31 cellular contexts compared by ENCODE assay signal in the genomic region with DNA sequence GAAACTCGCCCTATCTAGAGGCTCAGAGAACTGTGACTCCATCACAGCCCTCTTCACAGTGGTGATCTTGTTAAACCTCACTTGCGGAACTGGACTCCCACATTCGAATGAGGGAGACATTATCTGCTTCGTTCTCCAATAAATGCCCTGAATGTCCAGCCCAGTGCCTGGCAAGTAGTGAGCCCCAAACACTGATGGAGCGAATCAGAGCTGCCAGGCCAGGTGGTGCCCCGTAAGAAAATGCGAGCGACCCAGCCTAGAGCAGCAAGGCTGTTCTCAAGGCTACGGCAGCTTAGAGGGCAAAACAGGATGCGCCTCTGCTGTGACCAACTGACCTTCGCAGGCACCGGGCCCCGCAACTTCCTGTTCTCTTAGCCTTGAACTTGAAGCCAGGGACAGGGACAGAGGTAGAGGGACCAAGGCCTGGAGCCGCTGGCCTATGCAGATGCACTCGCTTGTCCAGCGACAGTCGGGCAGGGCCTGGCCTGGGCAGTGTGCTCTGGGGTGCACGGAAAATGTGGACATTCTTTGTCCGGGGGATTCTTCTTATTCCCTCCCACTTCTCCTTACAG.
DNase-seq lines count a peak whose midpoint lies in the region; ATAC-seq, FAIRE-seq and TF ChIP-seq lines count a peak whose summit lies in the region.
"Had no signal": no experiment of that assay in that cellular context is flagged by ENCODE, and none has a peak within 500 bp of the region (broad histone marks: within the 10 kb centered on the region; RNA-seq: fewer than 3 reads in every experiment).

No MANE protein-coding gene starts in this region.

- no peak for FAIRE-seq in kidney (lab: Jason Lieb, UNC)
- FAIRE-seq: A549, D721Med, endothelial cell of umbilical vein had no signal

- no peak for TF ChIP-seq POLR2A in ovary (IDR thresholded peaks at IDR 0.05)

- H3K9ac ChIP-seq in BLaER1 (no peak overlapping the region), kidney (ENCODE audit: low read length in 2 of 2) (no peak overlapping the region)
- H3K9ac ChIP-seq: KMS-11 had no signal

- H3K9me3 ChIP-seq in BLaER1 (no peaks in the 10 kb centered on the region), RWPE2 (ENCODE audit: severe bottlenecking) (no peaks in the 10 kb centered on the region), kidney (ENCODE audit: control insufficient read depth in 1 of 2, low read length in 2 of 2) (no peaks in the 10 kb centered on the region), ovary (no peaks in the 10 kb centered on the region)
- H3K9me3 ChIP-seq: A549, gastrocnemius medialis, neutrophil, prostate gland, upper lobe of right lung had no signal

- 34 to 66% (median 48%) methylated on average over 19 of the region's 19 CpGs for WGBS in ovary, 3 donors

- H3K4me1 ChIP-seq in BLaER1 (peaks cover 57% of the 10 kb centered on the region), RWPE2 (ENCODE audit: insufficient read depth, poor library complexity, severe bottlenecking) (no peaks in the 10 kb centered on the region), kidney (ENCODE audit: control insufficient read depth in 1 of 2, insufficient read depth in 1 of 2, low read depth in 1 of 2, low read length in 2 of 2) (no peaks in the 10 kb centered on the region), ovary (ENCODE audit: insufficient read depth) (peaks cover 14% of the 10 kb centered on the region)
- H3K4me1 ChIP-seq: A549, gastrocnemius medialis, prostate gland, upper lobe of right lung had no signal

- H4K20me1 ChIP-seq in BLaER1: no peaks in the 10 kb centered on the region

- ATAC-seq in RWPE2 (ENCODE audit: low read depth): no peak
- ATAC-seq: gastrocnemius medialis had no signal

- no peaks in the 10 kb centered on the region for H3K27me3 ChIP-seq in BLaER1
- H3K27me3 ChIP-seq in RWPE2 (ENCODE audit: insufficient read depth, poor library complexity, severe bottlenecking): no peaks in the 10 kb centered on the region
- no peaks in the 10 kb centered on the region for H3K27me3 ChIP-seq in ovary
- H3K27me3 ChIP-seq: brain microvascular endothelial cell, gastrocnemius medialis, neutrophil, upper lobe of right lung had no signal

- TF ChIP-seq EP300 in ovary (IDR thresholded peaks at IDR 0.05): no peak

- DNase-seq in RWPE2 (ENCODE audit: low spot score) (no peak), kidney (peak; percentile 56), ovary (peak; percentile 39 to 74 (median 55)), HuH-7 (ENCODE audit: low spot score) (no peak), NCI-H748 treated with DMSO at 0.1 percent for 48 hours (lab: John Stamatoyannopoulos, UW) (no peak), Ammon's horn (ENCODE audit: low spot score) (no peak), dermis blood vessel endothelial cell (no peak)
- DNase-seq: activated CD4-positive, alpha-beta memory T cell treated with anti-CD3 and anti-CD28 coated beads, Interleukin-2, amount 10 ng/mL, durations not matched to agents 7 days and 5 days; activated CD4-positive, alpha-beta T cell treated with anti-CD3 and anti-CD28 coated beads for 1 hour; activated CD8-positive, alpha-beta memory T cell treated with anti-CD3 and anti-CD28 coated beads, Interleukin-2, amount 50 U/mL, for 4 hours; activated naive CD4-positive, alpha-beta T cell treated with anti-CD3 and anti-CD28 coated beads for 36 hours; brain microvascular endothelial cell; CD4-positive, alpha-beta memory T cell; gastrocnemius medialis; HFFc6; left cardiac atrium; mesenchymal stem cell; MM.1S; NCI-H2081; NCI-H524 treated with DMSO at 0.1 percent for 48 hours; PC-9; SIG-M5; stimulated activated naive B cell treated with anti-CD40 and anti-IgM and Interleukin-4, amounts not matched to agents 10 μg/mL and 1 μg/mL and 100 μg/mL, for 72 hours; upper lobe of right lung had no signal

- no peak overlapping the region for H3K4me3 ChIP-seq in BLaER1
- no peak overlapping the region for H3K4me3 ChIP-seq in RWPE2 (ENCODE audit: severe bottlenecking)
- H3K4me3 ChIP-seq in kidney (ENCODE audit: low read length in 2 of 2): no peak overlapping the region
- no peak overlapping the region for H3K4me3 ChIP-seq in ovary
- H3K4me3 ChIP-seq: A549, gastrocnemius medialis, PC-9, prostate gland, upper lobe of right lung had no signal

- H3K36me3 ChIP-seq in BLaER1 (peaks cover 9% of the 10 kb centered on the region; the same call in 1 of the 2 replicates), RWPE2 (ENCODE audit: low read depth) (no peaks in the 10 kb centered on the region), kidney (ENCODE audit: control insufficient read depth in 1 of 2, insufficient read depth in 2 of 2, low read length in 2 of 2) (no peaks in the 10 kb centered on the region), ovary (no peaks in the 10 kb centered on the region)
- H3K36me3 ChIP-seq: brain microvascular endothelial cell, gastrocnemius medialis, neutrophil, prostate gland, upper lobe of right lung had no signal

- intact Hi-C loops in kidney (cut with DNase I): no loop called here
- intact Hi-C loops in ovary (cut with DNase I): no loop called here

- TF ChIP-seq CTCF in RWPE2 (IDR thresholded peaks at IDR 0.05; ENCODE audit: poor library complexity, severe bottlenecking): no peak
- TF ChIP-seq CTCF in kidney (IDR thresholded peaks at IDR 0.05; ENCODE audit: borderline replicate concordance, extremely low read depth, insufficient read depth): no peak
- TF ChIP-seq CTCF in ovary (IDR thresholded peaks at IDR 0.05): no peak

- H3K4me2 ChIP-seq in BLaER1: peak overlapping the region; percentile 43
- H3K4me2 ChIP-seq: A549, KMS-11, PC-9 had no signal

- H3K27ac ChIP-seq in BLaER1: peak overlapping the region; percentile 64
- peak overlapping the region; percentile 71 for H3K27ac ChIP-seq in RWPE2 (ENCODE audit: poor library complexity, severe bottlenecking)
- no peak overlapping the region for H3K27ac ChIP-seq in kidney (ENCODE audit: low read depth in 2 of 2, low read length in 2 of 2)
- H3K27ac ChIP-seq in ovary: peak overlapping the region in 1 of 2 donors; percentile 93
- H3K27ac ChIP-seq: brain microvascular endothelial cell, gastrocnemius medialis, KMS-11, neutrophil, PC-9, upper lobe of right lung had no signal

Comparison
In these comparisons a context has a peak if more than half of its experiments do, and no peak if none do; other contexts are left out.
1. H3K27ac ChIP-seq: peak in BLaER1 (single experiment) and RWPE2 (single experiment); none in kidney (0 of 2).
2. DNase-seq: peak in kidney (single experiment) and ovary (5 of 5); none in RWPE2 (single experiment), HuH-7 (single experiment), NCI-H748 treated with DMSO at 0.1 percent for 48 hours (single experiment), Ammon's horn (single experiment) and dermis blood vessel endothelial cell (single experiment).